In the genomic region with DNA sequence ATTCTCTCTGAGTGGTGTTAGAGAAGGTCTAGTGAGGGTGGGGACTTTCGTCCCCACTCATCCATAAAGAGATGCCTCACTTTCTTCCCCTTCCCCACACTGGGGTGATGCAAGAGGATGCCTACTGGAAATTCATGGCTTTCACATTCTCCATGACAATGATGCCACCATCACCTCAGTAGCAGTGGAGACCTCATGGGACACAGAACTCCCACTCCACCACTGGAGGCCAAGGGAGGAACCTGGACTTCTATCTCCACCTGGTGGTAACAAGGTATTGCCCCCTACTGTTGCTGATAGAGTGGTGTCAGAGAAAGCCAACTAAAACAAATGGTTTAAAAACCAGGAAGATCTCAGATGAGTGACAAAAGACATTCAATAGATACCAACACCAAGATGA, we compare ENCODE assay signal across 24 cellular contexts.
DNase-seq lines count a peak whose midpoint lies in the region; ATAC-seq, FAIRE-seq and TF ChIP-seq lines count a peak whose summit lies in the region.
"Had no signal": no experiment of that assay in that cellular context is flagged by ENCODE, and none has a peak within 500 bp of the region (broad histone marks: within the 10 kb centered on the region; RNA-seq: fewer than 3 reads in every experiment).

No MANE protein-coding gene starts in this region.

- no peak for TF ChIP-seq POLR2A in H1 (IDR thresholded peaks at IDR 0.05; ENCODE audit: control extremely low read depth in 1 of 2, low read depth in 2 of 2, low read length in 2 of 2)

- H3K4me1 ChIP-seq in Loucy (ENCODE audit: insufficient read depth, low read length, poor library complexity, severe bottlenecking) (no peaks in the 10 kb centered on the region), H1 (replicated peaks in 1 of 4; ENCODE audit: control insufficient read depth in 3 of 4, insufficient read depth in 4 of 4, low read length in 3 of 4) (peaks cover 0 to 2% (median 0%) of the 10 kb centered on the region in 4 experiments; a peak in 1 of 7 replicates), neural progenitor cell (no peaks in the 10 kb centered on the region)
- H3K4me1 ChIP-seq: adrenal gland had no signal

- FAIRE-seq in H1 (lab: Jason Lieb, UNC) (peak; percentile 57), frontal cortex (lab: Jason Lieb, UNC) (no peak)
- FAIRE-seq: bronchial epithelial cell, GM12892 had no signal

- no peak overlapping the region for H3K23ac ChIP-seq in H1 (ENCODE audit: insufficient read length)

- no peaks in the 10 kb centered on the region for H3F3A ChIP-seq in Loucy (ENCODE audit: low read depth)
- no peaks in the 10 kb centered on the region for H3F3A ChIP-seq in neural progenitor cell (ENCODE audit: low read depth)

- no peak overlapping the region for H2BK5ac ChIP-seq in H1 (ENCODE audit: low read depth, low read length)

- POLR2A ChIA-PET in H1 (lab: Charles Lee; ENCODE audit: partially characterized antibody), result no interaction called here
- POLR2A ChIA-PET in activated CD8-positive, alpha-beta T cell treated with anti-CD3 and anti-CD28 coated beads for 36 hours (lab: Charles Lee), result no interaction called here

- no peak overlapping the region for H4K8ac ChIP-seq in H1 (ENCODE audit: extremely low read depth, insufficient read depth, low read length)

- H3K36me3 ChIP-seq in H7 (replicated peaks; ENCODE audit: control insufficient read depth, insufficient read depth, low read length) (no peaks in the 10 kb centered on the region), Loucy (ENCODE audit: insufficient read depth, low read length) (no peaks in the 10 kb centered on the region), H1 (ENCODE audit: control insufficient read depth in 2 of 4, insufficient read depth in 4 of 4, low read length in 3 of 4) (no peaks in the 10 kb centered on the region), neural progenitor cell (no peaks in the 10 kb centered on the region)
- H3K36me3 ChIP-seq: adrenal gland had no signal

- no peak overlapping the region for H2BK120ac ChIP-seq in H1 (replicated peaks; ENCODE audit: low read depth, low read length)

- H3K4me3 ChIP-seq in H7 (ENCODE audit: insufficient read depth, low read depth, low read length) (no peak overlapping the region), Loucy (ENCODE audit: low read length, poor library complexity, severe bottlenecking) (no peak overlapping the region), H1 (ENCODE audit: extremely low read depth in 1 of 4, insufficient read depth in 2 of 4, low read depth in 3 of 4, low read length in 4 of 4) (no peak overlapping the region), neural progenitor cell (no peak overlapping the region)
- H3K4me3 ChIP-seq: adrenal gland had no signal

- H2BK15ac ChIP-seq in H1 (ENCODE audit: low read length), result no peak overlapping the region

- peak; percentile 81 for DNase-seq in H7
- peak in 1 of 2 experiments; percentile 52 for DNase-seq in H1 (ENCODE audit: low read depth in 1 of 2, low spot score in 2 of 2)
- no peak for DNase-seq in neural progenitor cell (ENCODE audit: low spot score)
- no peak for DNase-seq in COR-L47 (lab: John Stamatoyannopoulos, UW)
- no peak for DNase-seq in frontal cortex (ENCODE audit: low spot score in 2 of 2)
- no peak for DNase-seq in activated CD8-positive, alpha-beta T cell treated with anti-CD3 and anti-CD28 coated beads for 36 hours
- no peak for DNase-seq in NCI-H1694 (lab: John Stamatoyannopoulos, UW)
- DNase-seq: activated CD4-positive, alpha-beta T cell treated with anti-CD3 and anti-CD28 coated beads, Interleukin-2, amount 10 ng/mL, durations not matched to agents 24 days and 14 days; activated gamma-delta T cell; adrenal gland; foreskin fibroblast; GF-D8; hypothalamus; left cardiac atrium; midbrain; NCI-H146; stimulated activated CD4-positive, alpha-beta T cell treated with anti-CD3 and anti-CD28 coated beads, Interleukin-4, amount 100 ng/mL, for 1 hour; SW 1271 had no signal

- 85% methylated on average over 1 of the region's 1 CpG; no CpG with 5 or more reads in 1 of the 2 experiments for WGBS in H1 (ENCODE audit: extremely low coverage in 1 of 2, insufficient coverage in 1 of 2, insufficient read length in 1 of 2, insufficient replicate concordance in 2 of 2, low coverage in 1 of 2, low lambda C conversion rate in 2 of 2, missing lambda C conversion rate in 1 of 2), 2 experiments

- no peak overlapping the region for H3K14ac ChIP-seq in H1 (ENCODE audit: insufficient read length)

- TF ChIP-seq RAD21 in H1 (IDR thresholded peaks at IDR 0.05 in 1 of 2, conservative IDR thresholded peaks at IDR 0.05 in 1 of 2; ENCODE audit: low read depth in 2 of 2, low read length in 2 of 2), result peak; percentile 81 to 85

- no peak overlapping the region for H3K4ac ChIP-seq in H1 (replicated peaks; ENCODE audit: insufficient read length, low read depth, low read length)

- CTCF ChIA-PET in H1 (lab: Charles Lee; ENCODE audit: partially characterized antibody), result interaction anchor here (0.6 to 1.5 kb wide), 7 partner anchors 8 to 282 kb away, joined by 3 to 8 read pairs (median 4); no protein-coding TSS in a partner anchor
- CTCF ChIA-PET in activated CD8-positive, alpha-beta T cell treated with anti-CD3 and anti-CD28 coated beads for 36 hours (lab: Charles Lee), result no interaction called here

- no peak overlapping the region for H3K4me2 ChIP-seq in Loucy (ENCODE audit: low read depth, low read length, poor library complexity, severe bottlenecking)
- H3K4me2 ChIP-seq in H1 (ENCODE audit: insufficient read depth in 1 of 2, low read depth in 2 of 2, low read length in 2 of 2), result no peak overlapping the region
- H3K4me2 ChIP-seq in neural progenitor cell, result no peak overlapping the region

- H3K79me1 ChIP-seq in H1 (ENCODE audit: low read depth, low read length), result no peaks in the 10 kb centered on the region; the same call in 1 of the 2 replicates

- H2BK12ac ChIP-seq in H1 (ENCODE audit: low read depth, low read length), result no peak overlapping the region

- H4K20me1 ChIP-seq in Loucy (ENCODE audit: insufficient read depth, low read length, poor library complexity, severe bottlenecking) (no peaks in the 10 kb centered on the region), H1 (replicated peaks in 1 of 2; ENCODE audit: control insufficient read depth in 1 of 2, insufficient read depth in 2 of 2, low read length in 2 of 2) (peaks cover 2 to 3% of the 10 kb centered on the region in 2 experiments), neural progenitor cell (ENCODE audit: low read depth) (no peaks in the 10 kb centered on the region)

- H4K5ac ChIP-seq in H1 (ENCODE audit: insufficient read length, low read depth, low read length), result no peak overlapping the region

- no peak overlapping the region for H4K91ac ChIP-seq in H1 (replicated peaks; ENCODE audit: insufficient read length, low read length)

- intact Hi-C loops in activated CD8-positive, alpha-beta T cell treated with anti-CD3 and anti-CD28 coated beads for 36 hours (cut with micrococcal nuclease), result no loop called here

- no peak overlapping the region for H3K18ac ChIP-seq in H1 (ENCODE audit: extremely low read depth, low read length)

- no peaks in the 10 kb centered on the region for H3K9me2 ChIP-seq in Loucy (replicated peaks; ENCODE audit: low read depth, low read length)

- H3K27me3 Mint-ChIP-seq in neural progenitor cell (ENCODE audit: insufficient read depth, low read depth), result peaks cover 16% of the 10 kb centered on the region
- H3K27me3 Mint-ChIP-seq in activated CD8-positive, alpha-beta T cell treated with anti-CD3 and anti-CD28 coated beads for 36 hours, result peaks cover 2% of the 10 kb centered on the region

- H3K9ac ChIP-seq in Loucy (ENCODE audit: low read depth, low read length, poor library complexity, severe bottlenecking) (no peak overlapping the region), H1 (replicated peaks in 1 of 4; ENCODE audit: extremely low read depth in 1 of 4, low read depth in 3 of 4, low read length in 3 of 4) (no peak overlapping the region), neural progenitor cell (no peak overlapping the region)

- H2BK20ac ChIP-seq in H1 (ENCODE audit: low read length), result no peak overlapping the region

- H3K4me3 Mint-ChIP-seq in neural progenitor cell, result no peak overlapping the region
- no peak overlapping the region for H3K4me3 Mint-ChIP-seq in activated CD8-positive, alpha-beta T cell treated with anti-CD3 and anti-CD28 coated beads for 36 hours
- H3K4me3 Mint-ChIP-seq: activated CD4-positive, alpha-beta T cell treated with anti-CD3 and anti-CD28 coated beads, Interleukin-2, amount 10 ng/mL, durations not matched to agents 24 days and 14 days; dendritic cell treated with granulocyte-macrophage colony-stimulating factor and Interleukin-4, amounts not matched to agents 40 ng/mL and 50 ng/mL, for 4 days; nephron had no signal

- TF ChIP-seq CTCF in Loucy (conservative IDR thresholded peaks at IDR 0.05; ENCODE audit: low read length) (peak; percentile 16; the same call in 1 of the 2 replicates), H1 (IDR thresholded peaks at IDR 0.05; ENCODE audit: control extremely low read depth in 1 of 3, insufficient read depth in 1 of 3, low read depth in 1 of 3, low read length in 3 of 3) (peak; percentile 36 to 89 (median 71)), neural progenitor cell (IDR thresholded peaks at IDR 0.05) (peak; percentile 15)
- no peak for TF ChIP-seq CTCF in activated CD8-positive, alpha-beta T cell treated with anti-CD3 and anti-CD28 coated beads for 36 hours (IDR thresholded peaks at IDR 0.05)

- H3K9me3 ChIP-seq in Loucy (ENCODE audit: insufficient read depth, low read depth, low read length), result peaks cover 11% of the 10 kb centered on the region; the same call in 1 of the 2 replicates
- H3K9me3 ChIP-seq in H1 (ENCODE audit: insufficient read depth in 2 of 2, low read depth in 1 of 2, low read length in 1 of 2), result no peaks in the 10 kb centered on the region
- H3K9me3 ChIP-seq in neural progenitor cell (ENCODE audit: low read depth), result peaks cover 10% of the 10 kb centered on the region

- H2AFZ ChIP-seq in Loucy (ENCODE audit: low read length), result no peak overlapping the region
- H2AFZ ChIP-seq in H1 (ENCODE audit: low read length), result no peak overlapping the region
- H2AFZ ChIP-seq in neural progenitor cell (replicated peaks), result no peak overlapping the region

- no peak overlapping the region for H3K27ac ChIP-seq in H1 (ENCODE audit: low read depth, low read length)
- H3K27ac ChIP-seq in neural progenitor cell, result no peak overlapping the region
- H3K27ac ChIP-seq: adrenal gland had no signal

- H3K36me3 Mint-ChIP-seq in neural progenitor cell, result no peaks in the 10 kb centered on the region
- H3K36me3 Mint-ChIP-seq in activated CD8-positive, alpha-beta T cell treated with anti-CD3 and anti-CD28 coated beads for 36 hours (ENCODE audit: low read depth), result no peaks in the 10 kb centered on the region

- H3K23me2 ChIP-seq in H1 (ENCODE audit: low read depth, low read length), result no peaks in the 10 kb centered on the region

- TF ChIP-seq EP300 in H1 (IDR thresholded peaks at IDR 0.05; ENCODE audit: borderline replicate concordance in 1 of 2, low read depth in 2 of 2, low read length in 2 of 2), result no peak

- H3K9me3 Mint-ChIP-seq in neural progenitor cell, result peaks cover 26% of the 10 kb centered on the region
- H3K9me3 Mint-ChIP-seq in activated CD8-positive, alpha-beta T cell treated with anti-CD3 and anti-CD28 coated beads for 36 hours, result peaks cover 15% of the 10 kb centered on the region
- H3K9me3 Mint-ChIP-seq: activated CD4-positive, alpha-beta T cell treated with anti-CD3 and anti-CD28 coated beads, Interleukin-2, amount 10 ng/mL, durations not matched to agents 24 days and 14 days had no signal

- H3K79me2 ChIP-seq in Loucy (ENCODE audit: insufficient read depth, low read length) (no peaks in the 10 kb centered on the region), H1 (ENCODE audit: control insufficient read depth in 1 of 2, insufficient read depth in 2 of 2, low read length in 2 of 2) (no peaks in the 10 kb centered on the region), neural progenitor cell (ENCODE audit: low read depth) (no peaks in the 10 kb centered on the region)

- no peak overlapping the region for H3K56ac ChIP-seq in H1 (replicated peaks; ENCODE audit: insufficient read length, low read depth, low read length)

- H3K27me3 ChIP-seq in H7 (ENCODE audit: control insufficient read depth, insufficient read depth, low read length) (peaks cover 15% of the 10 kb centered on the region), Loucy (ENCODE audit: insufficient read depth, low read length, poor library complexity, severe bottlenecking) (no peaks in the 10 kb centered on the region), H1 (replicated peaks in 1 of 4; ENCODE audit: control insufficient read depth in 3 of 4, extremely low read depth in 1 of 4, insufficient read depth in 3 of 4, low read length in 3 of 4) (peaks cover 17 to 32% (median 26%) of the 10 kb centered on the region in 4 experiments), neural progenitor cell (peaks cover 97% of the 10 kb centered on the region)
- H3K27me3 ChIP-seq: adrenal gland had no signal

- H3K4me1 Mint-ChIP-seq in neural progenitor cell, result no peaks in the 10 kb centered on the region
- no peaks in the 10 kb centered on the region for H3K4me1 Mint-ChIP-seq in activated CD8-positive, alpha-beta T cell treated with anti-CD3 and anti-CD28 coated beads for 36 hours (ENCODE audit: low read depth)
- H3K4me1 Mint-ChIP-seq: activated CD4-positive, alpha-beta T cell treated with anti-CD3 and anti-CD28 coated beads, Interleukin-2, amount 10 ng/mL, durations not matched to agents 24 days and 14 days; nephron had no signal

- no peak overlapping the region for H3K27ac Mint-ChIP-seq in neural progenitor cell
- no peak overlapping the region for H3K27ac Mint-ChIP-seq in activated CD8-positive, alpha-beta T cell treated with anti-CD3 and anti-CD28 coated beads for 36 hours
- H3K27ac Mint-ChIP-seq: activated CD4-positive, alpha-beta T cell treated with anti-CD3 and anti-CD28 coated beads, Interleukin-2, amount 10 ng/mL, durations not matched to agents 24 days and 14 days; dendritic cell treated with granulocyte-macrophage colony-stimulating factor and Interleukin-4, amounts not matched to agents 40 ng/mL and 50 ng/mL, for 4 days; nephron; progenitor cell of endocrine pancreas had no signal

- no peak overlapping the region for H2AK5ac ChIP-seq in H1 (ENCODE audit: low read depth, low read length)

- ATAC-seq in activated CD8-positive, alpha-beta T cell treated with anti-CD3 and anti-CD28 coated beads for 36 hours, result no peak
- ATAC-seq: left cardiac atrium had no signal
